Comparison of ENCODE assay signal across 8 cellular contexts in genomic region chr17:78839762-78840529, GRCh38. TPM values are rescaled to one million over a fixed set of nuclear protein-coding genes. Genes with fewer than 3 reads are reported as not detected.
DNase-seq lines count a peak whose midpoint lies in the region; ATAC-seq, FAIRE-seq and TF ChIP-seq lines count a peak whose summit lies in the region.

No MANE protein-coding gene starts in this region.

- DNase-seq in T-helper 22 cell (ENCODE audit: low read depth) = peak; percentile 31
- DNase-seq in iPS-NIHi7 (ENCODE audit: extremely low spot score) = peak; percentile 35
- peak; percentile 51 for DNase-seq in stimulated activated CD4-positive, alpha-beta T cell treated with anti-CD3 and anti-CD28 coated beads, Interleukin-1b, Interleukin-23, amount 100 ng/mL, for 48 hours
- no peak for DNase-seq in RCC 7860 (ENCODE audit: low spot score)

- H3K9me3 Mint-ChIP-seq in brain = peaks cover 0 to 2% (median 0%) of the 10 kb centered on the region in 5 experiments

- peak; percentile 9 for ATAC-seq in GM19372 (IDR thresholded peaks at IDR 0.05; ENCODE audit: low read depth, unreplicated experiment)
- peak; percentile 3 for ATAC-seq in HG03565 (IDR thresholded peaks at IDR 0.05; ENCODE audit: unreplicated experiment)

- peak overlapping the region; percentile 79 to 97 (median 92) for H3K4me3 ChIP-seq in BLaER1 treated with 17β-estradiol and CSF1 and Interleukin-3, amounts not matched to agents 10 nM and 100 nM

- H3K9me3 ChIP-seq in BLaER1 treated with 17β-estradiol and CSF1 and Interleukin-3, amounts not matched to agents 10 nM and 100 nM (replicated peaks in 1 of 11) = no peaks in the 10 kb centered on the region

- peaks cover 53% of the 10 kb centered on the region for H3K4me1 Mint-ChIP-seq in brain

- peak overlapping the region; percentile 89 to 98 (median 95) for H3K4me2 ChIP-seq in BLaER1 treated with 17β-estradiol and CSF1 and Interleukin-3, amounts not matched to agents 10 nM and 100 nM

- no peak for FAIRE-seq in RCC 7860 (lab: Jason Lieb, UNC)

- peaks cover 10 to 56% (median 51%) of the 10 kb centered on the region in 11 experiments; a peak in 21 of 22 replicates for H4K20me1 ChIP-seq in BLaER1 treated with 17β-estradiol and CSF1 and Interleukin-3, amounts not matched to agents 10 nM and 100 nM

- peaks cover 36 to 40% (median 38%) of the 10 kb centered on the region in 11 experiments for H3K36me3 ChIP-seq in BLaER1 treated with 17β-estradiol and CSF1 and Interleukin-3, amounts not matched to agents 10 nM and 100 nM

- H3K27me3 Mint-ChIP-seq in brain = peaks cover 5% of the 10 kb centered on the region

- H3K4me3 Mint-ChIP-seq in brain = peak overlapping the region; percentile 88 to 96 (median 95)

- peak overlapping the region; percentile 64 to 94 (median 92) for H3K27ac Mint-ChIP-seq in brain

- no peak for TF ChIP-seq CTCF in brain (conservative IDR thresholded peaks at IDR 0.05)

- H3K27ac ChIP-seq in BLaER1 treated with 17β-estradiol and CSF1 and Interleukin-3, amounts not matched to agents 10 nM and 100 nM = peak overlapping the region; percentile 90 to 97 (median 95)

- peaks cover 34% of the 10 kb centered on the region for H3K36me3 Mint-ChIP-seq in brain

- no peaks in the 10 kb centered on the region for H3K27me3 ChIP-seq in BLaER1 treated with 17β-estradiol and CSF1 and Interleukin-3, amounts not matched to agents 10 nM and 100 nM

- H3K4me1 ChIP-seq in BLaER1 treated with 17β-estradiol and CSF1 and Interleukin-3, amounts not matched to agents 10 nM and 100 nM = peaks cover 32 to 55% (median 43%) of the 10 kb centered on the region in 10 experiments

- H3K9ac ChIP-seq in BLaER1 treated with 17β-estradiol and CSF1 and Interleukin-3, amounts not matched to agents 10 nM and 100 nM = peak overlapping the region; percentile 90 to 99 (median 95)

RNA-seq across cellular contexts. Expression of gene USP36, which starts 0.7 kb away (rescaled TPM):
- 24.7 TPM for polyA plus RNA-seq in brain (ENCODE audit: insufficient read depth, low read depth, low replicate concordance)

RNA-seq across cellular contexts. Expression of gene CYTH1, which starts 57.9 kb away (rescaled TPM):
- 33.6 TPM for polyA plus RNA-seq in brain (ENCODE audit: insufficient read depth, low read depth, low replicate concordance)
